In genomic region chr16:86157616-86158247, GRCh38 we compare ENCODE assay signal across 18 cellular contexts.
DNase-seq lines count a peak whose midpoint lies in the region; ATAC-seq and TF ChIP-seq lines count a peak whose summit lies in the region.
"Had no signal": no experiment of that assay in that cellular context is flagged by ENCODE, and none has a peak within 500 bp of the region (broad histone marks: within the 10 kb centered on the region; RNA-seq: fewer than 3 reads in every experiment).

No MANE protein-coding gene starts in this region.

- intact Hi-C loops in colonic mucosa (cut with DNase I) = no loop called here
- intact Hi-C loops in transverse colon (cut with DNase I; ENCODE audit: low total_unique reads) = loop anchor here (5.0 kb wide), 2 partner anchors 45 to 360 kb away; no protein-coding TSS in a partner anchor
- intact Hi-C loops in activated naive CD4-positive, alpha-beta T cell treated with anti-CD3 and anti-CD28 coated beads for 36 hours (cut with micrococcal nuclease) = no loop called here

- H3K9ac ChIP-seq in colonic mucosa (ENCODE audit: low read depth in 2 of 2, low read length in 2 of 2) = no peak overlapping the region
- H3K9ac ChIP-seq in mucosa of rectum (ENCODE audit: low read depth in 1 of 2, low read length in 2 of 2) = no peak overlapping the region

- H3K4me1 ChIP-seq in colonic mucosa = no peaks in the 10 kb centered on the region
- no peaks in the 10 kb centered on the region for H3K4me1 ChIP-seq in mucosa of rectum (ENCODE audit: control insufficient read depth in 2 of 2, insufficient read depth in 2 of 2, low read length in 2 of 2)
- peaks cover 0 to 10% (median 3%) of the 10 kb centered on the region in 4 donors for H3K4me1 ChIP-seq in transverse colon

- H3K27me3 ChIP-seq in colonic mucosa = no peaks in the 10 kb centered on the region
- H3K27me3 ChIP-seq in mucosa of rectum (ENCODE audit: control insufficient read depth in 2 of 2, insufficient read depth in 2 of 2, low read length in 2 of 2) = peaks cover 0 to 1% of the 10 kb centered on the region in 2 donors
- no peaks in the 10 kb centered on the region for H3K27me3 ChIP-seq in transverse colon

- no peak overlapping the region for H3K4me3 Mint-ChIP-seq in activated naive CD4-positive, alpha-beta T cell treated with anti-CD3 and anti-CD28 coated beads for 36 hours
- H3K4me3 Mint-ChIP-seq: CD8-positive, alpha-beta T cell; H9 had no signal

- peaks cover 4% of the 10 kb centered on the region for H3K9me3 Mint-ChIP-seq in activated naive CD4-positive, alpha-beta T cell treated with anti-CD3 and anti-CD28 coated beads for 36 hours
- H3K9me3 Mint-ChIP-seq: CD8-positive, alpha-beta T cell had no signal

- ATAC-seq in HG02970 (IDR thresholded peaks at IDR 0.05; ENCODE audit: low FRiP score, unreplicated experiment) = no peak
- ATAC-seq: CD8-positive, alpha-beta T cell had no signal

- TF ChIP-seq CTCF in colonic mucosa (IDR thresholded peaks at IDR 0.05) (no peak), transverse colon (IDR thresholded peaks at IDR 0.05) (no peak)

- peak overlapping the region; percentile 31 for H3K27ac ChIP-seq in colonic mucosa
- peak overlapping the region; percentile 59 to 68 for H3K27ac ChIP-seq in mucosa of rectum (ENCODE audit: low read depth in 2 of 2, low read length in 2 of 2)
- peak overlapping the region; percentile 61 to 87 (median 68) for H3K27ac ChIP-seq in transverse colon
- H3K27ac ChIP-seq: 22Rv1, RWPE1 had no signal

- 29 to 70% methylated on average over 1 to 6 of the region's 6 CpGs for WGBS in transverse colon (ENCODE audit: low coverage in 1 of 2), 2 donors

- no peak for TF ChIP-seq EP300 in transverse colon (IDR thresholded peaks at IDR 0.05; ENCODE audit: low read depth)

- DNase-seq in NCI-H82 (lab: John Stamatoyannopoulos, UW) (peak; percentile 6), NCI-H82 treated with DMSO at 0.1 percent for 48 hours (lab: John Stamatoyannopoulos, UW; ENCODE audit: unreplicated experiment) (no peak), colonic mucosa (no peak), transverse colon (no peak)
- DNase-seq in activated CD4-positive, alpha-beta T cell treated with anti-CD3 and anti-CD28 coated beads for 48 hours = no peak
- no peak for DNase-seq in activated naive CD4-positive, alpha-beta T cell treated with anti-CD3 and anti-CD28 coated beads for 36 hours
- DNase-seq: CD8-positive, alpha-beta T cell; DMS79 treated with DMSO at 0.1 percent for 48 hours; H9; MV-4-11; NCI-H1417; NCI-H187 treated with DMSO at 0.1 percent for 48 hours; NCI-H446; NCI-H69 had no signal

- TF ChIP-seq POLR2A in transverse colon (IDR thresholded peaks at IDR 0.05) = no peak

- no peaks in the 10 kb centered on the region for H3K9me3 ChIP-seq in colonic mucosa
- H3K9me3 ChIP-seq in mucosa of rectum (ENCODE audit: control insufficient read depth in 2 of 2, low read length in 2 of 2) = no peaks in the 10 kb centered on the region
- no peaks in the 10 kb centered on the region for H3K9me3 ChIP-seq in transverse colon

- H3K36me3 Mint-ChIP-seq in activated naive CD4-positive, alpha-beta T cell treated with anti-CD3 and anti-CD28 coated beads for 36 hours (ENCODE audit: low read depth) = peaks cover 1% of the 10 kb centered on the region
- H3K36me3 Mint-ChIP-seq: CD8-positive, alpha-beta T cell had no signal

- H3K36me3 ChIP-seq in colonic mucosa (no peaks in the 10 kb centered on the region), mucosa of rectum (ENCODE audit: control insufficient read depth in 2 of 2, insufficient read depth in 2 of 2, low read length in 2 of 2) (no peaks in the 10 kb centered on the region), transverse colon (no peaks in the 10 kb centered on the region)

- H3K4me3 ChIP-seq in colonic mucosa = no peak overlapping the region
- no peak overlapping the region for H3K4me3 ChIP-seq in mucosa of rectum (ENCODE audit: low read length in 2 of 2)
- H3K4me3 ChIP-seq in transverse colon = no peak overlapping the region

- in situ Hi-C loops in transverse colon (cut with MboI; ENCODE audit: low pct_ligation_motif_present in 1 of 4, low pct_unique_long_range_greater_than_20kb in 1 of 4, low sequenced_read_pairs in 3 of 4) = no loop called here

- peaks cover 9% of the 10 kb centered on the region for H3K4me1 Mint-ChIP-seq in activated naive CD4-positive, alpha-beta T cell treated with anti-CD3 and anti-CD28 coated beads for 36 hours (ENCODE audit: low read depth)
- H3K4me1 Mint-ChIP-seq: H9 had no signal

- H3K27me3 Mint-ChIP-seq in activated naive CD4-positive, alpha-beta T cell treated with anti-CD3 and anti-CD28 coated beads for 36 hours (ENCODE audit: low read depth) = peaks cover 7% of the 10 kb centered on the region

- CTCF ChIA-PET in activated naive CD4-positive, alpha-beta T cell treated with anti-CD3 and anti-CD28 coated beads for 36 hours (lab: Charles Lee) = no interaction called here

- no peak overlapping the region for H3K27ac Mint-ChIP-seq in activated naive CD4-positive, alpha-beta T cell treated with anti-CD3 and anti-CD28 coated beads for 36 hours
- H3K27ac Mint-ChIP-seq: CD8-positive, alpha-beta T cell; H9 had no signal
